19 cellular contexts compared by ENCODE assay signal in genomic region chr12:29131539-29131938, GRCh38. TPM values are rescaled to one million over a fixed set of nuclear protein-coding genes. Genes with fewer than 3 reads are reported as not detected.
DNase-seq lines count a peak whose midpoint lies in the region; TF ChIP-seq lines count a peak whose summit lies in the region.
"Had no signal": no experiment of that assay in that cellular context is flagged by ENCODE, and none has a peak within 500 bp of the region (broad histone marks: within the 10 kb centered on the region; RNA-seq: fewer than 3 reads in every experiment).

No MANE protein-coding gene starts in this region.

- H3K4me3 ChIP-seq in HL-60 (replicated peaks; ENCODE audit: insufficient read depth, low read length), result no peak overlapping the region
- H3K4me3 ChIP-seq: SJSA1, tibial artery had no signal

- no peaks in the 10 kb centered on the region for H3K27me3 ChIP-seq in HL-60 (ENCODE audit: insufficient read depth, poor library complexity, severe bottlenecking)
- H3K27me3 ChIP-seq: SJSA1, tibial artery had no signal

- peak overlapping the region; percentile 73 for H3K27ac ChIP-seq in HL-60 (replicated peaks)
- H3K27ac ChIP-seq: epithelial cell of prostate, parathyroid adenoma, SJSA1, tibial artery had no signal

- DNase-seq in HL-60 (ENCODE audit: low read depth in 1 of 2, low spot score in 1 of 2) (peak; percentile 38 to 94), NOMO-1 treated with DMSO at 0.1 percent for 48 hours (lab: John Stamatoyannopoulos, UW; ENCODE audit: unreplicated experiment) (peak; percentile 74), dermis blood vessel endothelial cell (peak; percentile 48), myocyte (ENCODE audit: low read depth) (peak; percentile 2), nucleus accumbens (lab: John Stamatoyannopoulos, UW) (no peak), NCI-H2196 treated with DMSO at 0.1 percent for 48 hours (lab: John Stamatoyannopoulos, UW; ENCODE audit: unreplicated experiment) (no peak), SHP77 (lab: John Stamatoyannopoulos, UW) (no peak)
- DNase-seq: activated CD4-positive, alpha-beta T cell treated with anti-CD3 and anti-CD28 coated beads, Interleukin-2, amount 50 U/mL, for 48 hours; activated T-cell treated with anti-CD3 and anti-CD28 coated beads, Interleukin-2, amount 50 U/mL, for 24 hours; C1 segment of cervical spinal cord; DMS79; hypothalamus; NCI-H1105 treated with DMSO at 0.1 percent for 48 hours; NCI-H2227 treated with DMSO at 0.1 percent for 48 hours; NK-92 treated with Interleukin-12 subunit alpha and Interleukin-12 subunit beta, amount 100 ng/mL, for 24 hours; tibial artery had no signal

- no peak for TF ChIP-seq CTCF in HL-60 (IDR thresholded peaks at IDR 0.05; ENCODE audit: insufficient read depth, low read length)

RNA-seq across cellular contexts. Expression of gene FAR2, which starts 17.5 kb away (rescaled TPM):
- total RNA-seq in dermis blood vessel endothelial cell (43.7 and 61.9 TPM in 2 replicates), myocyte (0.08 TPM in 1 of 2 replicates, not detected in the other)
- polyA plus RNA-seq in myocyte (2012), result 1.2 TPM

Comparison
In these comparisons a context has a peak if more than half of its experiments do, and no peak if none do; other contexts are left out.
1. DNase-seq: peak in HL-60 (2 of 2), NOMO-1 treated with DMSO at 0.1 percent for 48 hours (single experiment), dermis blood vessel endothelial cell (single experiment) and myocyte (single experiment); none in nucleus accumbens (0 of 56), NCI-H2196 treated with DMSO at 0.1 percent for 48 hours (single experiment) and SHP77 (0 of 2).
2. RNA of gene FAR2, which starts 17.5 kb away (total RNA-seq): 43.7 to 61.9 TPM in dermis blood vessel endothelial cell; 0.08 TPM in myocyte; every median in the first group is over 10 times any median in the second.